In the genomic region with DNA sequence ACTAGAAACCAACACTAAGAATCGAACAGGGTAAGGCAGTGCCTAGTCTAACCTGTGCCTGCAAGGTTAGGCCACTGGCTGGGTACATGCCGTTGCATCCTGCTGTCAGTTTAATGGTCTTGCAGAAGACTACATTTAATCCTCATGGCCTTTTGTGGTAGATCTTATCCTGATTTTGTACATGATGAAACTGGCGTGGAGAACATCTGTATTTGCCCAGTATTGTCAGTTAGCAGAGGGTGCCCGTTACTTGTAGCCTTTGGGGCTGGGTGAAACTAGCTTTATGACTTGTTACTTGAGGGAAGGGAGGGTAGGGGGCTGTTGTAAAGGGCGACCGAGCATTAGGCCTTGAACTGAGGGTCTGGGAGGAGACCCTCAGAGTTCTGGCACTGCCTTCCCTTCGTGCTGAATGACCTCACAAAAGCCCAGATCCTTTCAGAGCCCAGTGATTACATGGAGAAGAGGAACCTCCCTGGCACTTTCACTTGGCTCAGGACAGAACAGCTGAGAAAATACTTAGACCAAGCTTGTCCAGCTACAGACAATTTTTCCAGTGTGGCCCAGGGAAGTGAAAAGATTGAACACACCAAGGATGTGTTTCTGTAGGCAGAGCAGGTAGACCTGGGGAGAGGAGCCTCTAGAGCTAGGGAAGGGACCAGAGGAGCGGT, we compare ENCODE assay signal across 16 cellular contexts. TPM values are rescaled to one million over a fixed set of nuclear protein-coding genes. Genes with fewer than 3 reads are reported as not detected.
DNase-seq lines count a peak whose midpoint lies in the region; ATAC-seq and TF ChIP-seq lines count a peak whose summit lies in the region.
"Had no signal": no experiment of that assay in that cellular context is flagged by ENCODE, and none has a peak within 500 bp of the region (broad histone marks: within the 10 kb centered on the region; RNA-seq: fewer than 3 reads in every experiment).

No MANE protein-coding gene starts in this region.

- peak overlapping the region in 5 of 7 donors; percentile 22 to 70 (median 52) for H3K27ac Mint-ChIP-seq in CD4-positive, alpha-beta memory T cell

- H3K79me2 ChIP-seq in HCT116 (ENCODE audit: insufficient read depth, low read length): peaks cover 12% of the 10 kb centered on the region

- H3K4me1 ChIP-seq in CD4-positive, alpha-beta memory T cell (ENCODE audit: insufficient read depth, low read length): peaks cover 9% of the 10 kb centered on the region
- H3K4me1 ChIP-seq in HCT116 (ENCODE audit: control insufficient read depth in 1 of 2, insufficient read depth in 2 of 2, low read length in 2 of 2): no peaks in the 10 kb centered on the region
- H3K4me1 ChIP-seq: colonic mucosa had no signal

- CTCF ChIA-PET in CD4-positive, alpha-beta memory T cell (lab: Charles Lee; ENCODE audit: partially characterized antibody): interaction anchor here (1.2 to 1.9 kb wide), 4 partner anchors 19 to 64 kb away, joined by 3 to 6 read pairs (median 4); no protein-coding TSS in a partner anchor
- CTCF ChIA-PET in HCT116 (lab: Charles Lee): interaction anchor here (1.1 kb wide), 1 partner anchor 61 kb away, joined by 4 read pairs; no protein-coding TSS in a partner anchor

- peaks cover 8 to 22% (median 13%) of the 10 kb centered on the region in 4 donors for H3K4me1 Mint-ChIP-seq in CD4-positive, alpha-beta memory T cell

- intact Hi-C loops in CD4-positive, alpha-beta memory T cell (cut with micrococcal nuclease): no loop called here
- intact Hi-C loops in HCT116 (cut with micrococcal nuclease): no loop called here

- peaks cover 9% of the 10 kb centered on the region; the same call in 1 of the 2 replicates for H4K20me1 ChIP-seq in HCT116 (ENCODE audit: insufficient read depth)

- H3K9me3 Mint-ChIP-seq in CD4-positive, alpha-beta memory T cell: no peaks in the 10 kb centered on the region

- RAD21 ChIA-PET in HCT116 (lab: Charles Lee; ENCODE audit: low non-redundant PET in 1 of 2, low total read pairs in 2 of 2, uncharacterized antibody in 2 of 2, unreplicated experiment in 2 of 2): no interaction called here

- no peak overlapping the region for H3K4me2 ChIP-seq in HCT116 (ENCODE audit: low read length)

- H3K9me3 ChIP-seq in CD4-positive, alpha-beta memory T cell (ENCODE audit: control insufficient read depth in 1 of 2, low read length in 2 of 2): no peaks in the 10 kb centered on the region
- H3K9me3 ChIP-seq in HCT116 (ENCODE audit: control insufficient read depth in 1 of 2, insufficient read depth in 1 of 2, low read depth in 1 of 2, low read length in 2 of 2) (no peaks in the 10 kb centered on the region), SK-N-MC (ENCODE audit: low read depth, low read length) (no peaks in the 10 kb centered on the region)
- H3K9me3 ChIP-seq: colonic mucosa had no signal

- H3K36me3 ChIP-seq in CD4-positive, alpha-beta memory T cell (ENCODE audit: insufficient read depth, low read length): peaks cover 29% of the 10 kb centered on the region
- peaks cover 33 to 41% of the 10 kb centered on the region in 2 experiments for H3K36me3 ChIP-seq in HCT116 (ENCODE audit: control insufficient read depth in 1 of 2, insufficient read depth in 2 of 2, low read length in 2 of 2)
- H3K36me3 ChIP-seq in SK-N-MC (ENCODE audit: insufficient read depth, low read length): peaks cover 47% of the 10 kb centered on the region
- H3K36me3 ChIP-seq: colonic mucosa had no signal

- H3K9ac ChIP-seq in HCT116 (ENCODE audit: low read length): no peak overlapping the region
- H3K9ac ChIP-seq in SK-N-MC (ENCODE audit: insufficient read length): no peak overlapping the region

- no peak overlapping the region for H2AFZ ChIP-seq in HCT116 (ENCODE audit: low read depth, low read length, poor library complexity, severe bottlenecking)

- no TSS peak for BruUV-seq in HCT116 (replicated peaks; lab: Mats Ljungman, UMichigan)

- no peak overlapping the region for H3K4me3 ChIP-seq in CD4-positive, alpha-beta memory T cell (ENCODE audit: low read length in 2 of 2)
- H3K4me3 ChIP-seq in HCT116 (replicated peaks in 1 of 2; ENCODE audit: low read depth in 1 of 2, low read length in 2 of 2): no peak overlapping the region
- no peak overlapping the region for H3K4me3 ChIP-seq in SK-N-MC
- no peak overlapping the region for H3K4me3 ChIP-seq in fibroblast of villous mesenchyme (ENCODE audit: low read depth, low read length)
- H3K4me3 ChIP-seq: colonic mucosa, lung had no signal

- TF ChIP-seq CTCF in HCT116 (IDR thresholded peaks at IDR 0.05 in 2 of 3, conservative IDR thresholded peaks at IDR 0.05 in 1 of 3; ENCODE audit: borderline replicate concordance in 1 of 3, insufficient read depth in 1 of 3, low read depth in 2 of 3, low read length in 2 of 3) (no peak), fibroblast of villous mesenchyme (IDR thresholded peaks at IDR 0.05; ENCODE audit: insufficient read depth, low read depth, low read length) (no peak)

- no peak for DNase-seq in CD4-positive, alpha-beta memory T cell
- no peak for DNase-seq in HCT116 (ENCODE audit: low read depth, low spot score)
- no peak for DNase-seq in SK-N-MC (ENCODE audit: low read depth, low spot score)
- DNase-seq in fibroblast of villous mesenchyme (ENCODE audit: low read depth): peak; percentile 86
- no peak for DNase-seq in NCI-H345 treated with DMSO at 0.1 percent for 48 hours (lab: John Stamatoyannopoulos, UW; ENCODE audit: unreplicated experiment)
- no peak for DNase-seq in cerebellar nuclear complex (lab: John Stamatoyannopoulos, UW)
- DNase-seq: colonic mucosa, NCI-H2081 treated with DMSO at 0.1 percent for 48 hours, occipital lobe had no signal

- H3K4me3 Mint-ChIP-seq in CD4-positive, alpha-beta memory T cell: no peak overlapping the region

- peaks cover 33 to 49% of the 10 kb centered on the region in 2 donors for H3K36me3 Mint-ChIP-seq in CD4-positive, alpha-beta memory T cell

- POLR2A ChIA-PET in CD4-positive, alpha-beta memory T cell (lab: Charles Lee; ENCODE audit: partially characterized antibody): interaction anchor here (0.7 to 1.5 kb wide), 3 partner anchors 8 to 39 kb away, joined by 3 to 5 read pairs (median 3); no protein-coding TSS in a partner anchor
- POLR2A ChIA-PET in HCT116 (lab: Charles Lee): interaction anchor here (0.5 to 1.4 kb wide), 2 partner anchors 11 to 20 kb away, joined by 3 to 5 read pairs; no protein-coding TSS in a partner anchor

- no peak for TF ChIP-seq POLR2A in HCT116 (IDR thresholded peaks at IDR 0.05; ENCODE audit: borderline replicate concordance, extremely low read depth, insufficient read depth, insufficient read length)

- ATAC-seq in HCT116 (peak; percentile 33; the same call in 1 of the 2 replicates), HG03039 (IDR thresholded peaks at IDR 0.05; ENCODE audit: unreplicated experiment) (no peak), HG03442 (IDR thresholded peaks at IDR 0.05; ENCODE audit: unreplicated experiment) (no peak)

- no peak overlapping the region for H3K27ac ChIP-seq in CD4-positive, alpha-beta memory T cell (ENCODE audit: low read depth, low read length)
- H3K27ac ChIP-seq in HCT116 (ENCODE audit: low read depth, low read length) (no peak overlapping the region), SK-N-MC (0 out of 2 replicates have a peak overlapping the region, but pooled peaks have one; percentile 22)
- H3K27ac ChIP-seq: colonic mucosa had no signal

- H3K27me3 ChIP-seq in CD4-positive, alpha-beta memory T cell (ENCODE audit: insufficient read depth, low read length): no peaks in the 10 kb centered on the region
- no peaks in the 10 kb centered on the region for H3K27me3 ChIP-seq in HCT116 (ENCODE audit: insufficient read depth, low read length)
- H3K27me3 ChIP-seq: colonic mucosa had no signal

- H3K27me3 Mint-ChIP-seq in CD4-positive, alpha-beta memory T cell: no peaks in the 10 kb centered on the region

- H3K9me2 ChIP-seq in HCT116 (ENCODE audit: insufficient read depth): no peaks in the 10 kb centered on the region

- no peak for TF ChIP-seq RAD21 in HCT116 (IDR thresholded peaks at IDR 0.05; ENCODE audit: low read depth)

TF ChIP-seq in HCT116, 20 proteins besides CTCF, POLR2A, EP300 and RAD21:
- no peak for TF ChIP-seq EZH2phosphoT487 (IDR thresholded peaks at IDR 0.05; ENCODE audit: borderline replicate concordance)
- TF ChIP-seq FOSL1 (IDR thresholded peaks at IDR 0.05; ENCODE audit: low read depth): no peak
- 0 out of 2 replicates have a peak, but pooled peaks have one; percentile 48 for TF ChIP-seq POLR2AphosphoS5 (IDR thresholded peaks at IDR 0.05; ENCODE audit: low read depth, low read length)
- TF ChIP-seq CEBPB (IDR thresholded peaks at IDR 0.05; ENCODE audit: low read depth): no peak
- no peak for TF ChIP-seq SRF (IDR thresholded peaks at IDR 0.05; ENCODE audit: low read depth)
- TF ChIP-seq, protein P1, sequence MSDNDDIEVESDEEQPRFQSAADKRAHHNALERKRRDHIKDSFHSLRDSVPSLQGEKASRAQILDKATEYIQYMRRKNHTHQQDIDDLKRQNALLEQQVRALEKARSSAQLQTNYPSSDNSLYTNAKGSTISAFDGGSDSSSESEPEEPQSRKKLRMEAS (IDR thresholded peaks at IDR 0.05): no peak
- TF ChIP-seq TCF7L2 (IDR thresholded peaks at IDR 0.05; ENCODE audit: borderline replicate concordance, extremely low read depth, insufficient read depth, insufficient read length): no peak

RNA-seq across cellular contexts. Expression of a gene that starts 19.5 kb away (rescaled TPM):
- 10 to 100 TPM; 93.5 to 94.0 TPM for total RNA-seq in CD4-positive, alpha-beta memory T cell
- polyA plus RNA-seq in CD4-positive, alpha-beta memory T cell: 10 to 100 TPM; 25.5 to 36.7 TPM
- total RNA-seq in HCT116 (2021; ENCODE audit: unreplicated experiment) (154 TPM), fibroblast of villous mesenchyme (66.0 and 96.3 TPM in 2 replicates)
- 71.6 and 77.7 TPM in 2 replicates for polyA plus RNA-seq in HCT116 (2012)

RNA-seq across cellular contexts. Expression of a gene that starts 55.6 kb away (rescaled TPM):
- not detected for total RNA-seq in CD4-positive, alpha-beta memory T cell
- polyA plus RNA-seq in CD4-positive, alpha-beta memory T cell: not detected
- 0.22 TPM for total RNA-seq in HCT116 (2021; ENCODE audit: unreplicated experiment)
- 0.10 and 0.21 TPM in 2 replicates for polyA plus RNA-seq in HCT116 (2012)
- total RNA-seq in fibroblast of villous mesenchyme: not detected in 2 replicates
- total RNA-seq: activated CD8-positive, alpha-beta memory T cell treated with anti-CD3 and anti-CD28 coated beads for 36 hours; colonic mucosa; fibroblast of lung; occipital lobe; T-helper 1 cell treated with Interleukin-12 subunit alpha and Interleukin-12 subunit beta and Interleukin-4 antibody, amounts not matched to agents 30 ng/mL and 1 ng/mL, for 36 hours; temporal lobe had no signal
- polyA plus RNA-seq: fibroblast of lung had no signal
